Comparison of ENCODE assay signal across 8 cellular contexts in the genomic region with DNA sequence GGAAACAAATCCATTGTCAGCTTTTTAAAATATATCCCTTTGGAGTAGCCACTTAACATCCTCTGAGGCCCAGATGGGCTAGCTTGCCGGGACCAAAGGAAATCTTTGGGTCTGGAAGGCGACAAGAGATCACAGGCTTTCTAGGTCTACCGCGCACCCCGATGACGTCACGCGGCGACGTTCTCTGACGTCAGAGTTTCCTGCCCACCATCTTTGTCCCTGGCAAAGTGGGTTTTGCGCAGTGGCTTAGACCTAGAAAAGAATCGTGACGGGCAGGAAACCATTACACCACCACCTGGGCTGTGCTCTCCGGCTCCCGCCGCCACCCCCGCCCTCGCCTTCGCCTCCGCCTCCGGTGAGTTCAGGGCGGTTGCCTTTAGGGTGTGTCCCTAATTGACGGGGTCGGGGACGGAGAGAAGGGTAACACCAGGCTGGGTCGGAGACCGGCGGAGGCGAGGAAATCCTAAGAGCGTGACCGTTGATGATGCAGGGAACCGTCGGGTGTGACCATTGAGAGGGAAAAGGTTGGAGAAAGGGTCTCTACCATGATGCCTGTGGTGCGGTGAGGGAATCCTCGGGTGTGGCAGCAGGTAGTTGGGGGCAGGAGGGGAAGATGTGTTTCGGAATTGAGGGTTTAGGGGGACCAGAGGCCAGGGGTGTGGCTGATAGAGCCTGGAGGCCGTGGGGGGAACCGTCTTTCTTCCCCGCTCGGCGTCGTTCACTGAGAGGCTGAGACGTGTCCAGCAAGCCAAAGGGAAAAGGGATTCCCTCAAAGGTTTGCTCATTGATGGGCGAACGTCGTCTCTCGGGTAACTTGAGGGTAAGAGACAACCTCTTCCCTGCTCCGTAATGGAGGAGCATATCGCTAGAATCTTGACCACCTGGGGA. TPM values are rescaled to one million over a fixed set of nuclear protein-coding genes. Genes with fewer than 3 reads are reported as not detected.
DNase-seq lines count a peak whose midpoint lies in the region; ATAC-seq and TF ChIP-seq lines count a peak whose summit lies in the region.

A gene (plus strand): TSS at position 249 of the 888 bp plus-strand sequence. CDS start 6,709 bp downstream, outside the sequence.

- POLR2A ChIA-PET in BJ (lab: Charles Lee): no interaction called here
- POLR2A ChIA-PET in activated CD4-positive, alpha-beta T cell treated with anti-CD3 and anti-CD28 coated beads, Interleukin-2, amount 10 ng/mL, durations not matched to agents 7 days and 5 days (lab: Charles Lee): interaction anchor here (0.6 kb wide), 2 partner anchors 9 to 352 kb away, joined by 3 read pairs; a partner anchor contains a TSS

- CTCF ChIA-PET in BJ (lab: Yijun Ruan, JAX): interaction anchor here (0.6 to 2.0 kb wide), 4 partner anchors 9 to 347 kb away, joined by 3 to 5 read pairs (median 4); a partner anchor contains a TSS
- CTCF ChIA-PET in activated CD4-positive, alpha-beta T cell treated with anti-CD3 and anti-CD28 coated beads, Interleukin-2, amount 10 ng/mL, durations not matched to agents 7 days and 5 days (lab: Charles Lee): interaction anchor here (0.6 to 1.4 kb wide), 5 partner anchors 11 to 209 kb away, joined by 3 to 5 read pairs (median 4); no protein-coding TSS in a partner anchor

- no peaks in the 10 kb centered on the region for H3K36me3 ChIP-seq in BJ (ENCODE audit: control insufficient read depth, insufficient read depth, low read length)

- peaks cover 14% of the 10 kb centered on the region for H3K27me3 Mint-ChIP-seq in activated CD4-positive, alpha-beta T cell treated with anti-CD3 and anti-CD28 coated beads, Interleukin-2, amount 10 ng/mL, durations not matched to agents 7 days and 5 days

- ATAC-seq in HG03520 (IDR thresholded peaks at IDR 0.05; ENCODE audit: unreplicated experiment): peak; percentile 83

- peak within 1 kb of the TSS; percentile 75 for H3K4me3 ChIP-seq in BJ (ENCODE audit: low read depth, low read length)

- H3K4me3 Mint-ChIP-seq in activated CD4-positive, alpha-beta T cell treated with anti-CD3 and anti-CD28 coated beads, Interleukin-2, amount 10 ng/mL, durations not matched to agents 7 days and 5 days: peak within 1 kb of the TSS; percentile 91

- H3K27me3 ChIP-seq in BJ (ENCODE audit: control insufficient read depth, insufficient read depth, low read length): no peaks in the 10 kb centered on the region; the same call in 1 of the 2 replicates

- DNase-seq in BJ (ENCODE audit: low read depth) (peak; percentile 69), GM19240 (ENCODE audit: insufficient read length, low spot score) (peak; percentile 71), NCI-H69 (lab: John Stamatoyannopoulos, UW) (peak; percentile 98), dedifferentiated amniotic fluid mesenchymal stem cell (ENCODE audit: extremely low spot score) (peak; percentile 87), left kidney (ENCODE audit: low read depth, low spot score) (peak; percentile 98)
- DNase-seq in activated CD4-positive, alpha-beta T cell treated with anti-CD3 and anti-CD28 coated beads, Interleukin-2, amount 10 ng/mL, durations not matched to agents 7 days and 5 days: peak; percentile 96
- DNase-seq in stimulated activated CD4-positive, alpha-beta T cell treated with anti-CD3 and anti-CD28 coated beads, Interleukin-2, amount 100 ng/mL, for 24 hours: peak; percentile 97

- H3K36me3 Mint-ChIP-seq in activated CD4-positive, alpha-beta T cell treated with anti-CD3 and anti-CD28 coated beads, Interleukin-2, amount 10 ng/mL, durations not matched to agents 7 days and 5 days (ENCODE audit: low read depth): peaks cover 2% of the 10 kb centered on the region

- H3K4me1 Mint-ChIP-seq in activated CD4-positive, alpha-beta T cell treated with anti-CD3 and anti-CD28 coated beads, Interleukin-2, amount 10 ng/mL, durations not matched to agents 7 days and 5 days: peaks cover 29% of the 10 kb centered on the region

- no peak for TF ChIP-seq CTCF in BJ (IDR thresholded peaks at IDR 0.05; ENCODE audit: insufficient read depth, low read depth, low read length)

- no peaks in the 10 kb centered on the region for H3K9me3 Mint-ChIP-seq in activated CD4-positive, alpha-beta T cell treated with anti-CD3 and anti-CD28 coated beads, Interleukin-2, amount 10 ng/mL, durations not matched to agents 7 days and 5 days

- peak within 1 kb of the TSS; percentile 96 for H3K27ac Mint-ChIP-seq in activated CD4-positive, alpha-beta T cell treated with anti-CD3 and anti-CD28 coated beads, Interleukin-2, amount 10 ng/mL, durations not matched to agents 7 days and 5 days

RNA-seq across cellular contexts. Expression of the gene that starts here (rescaled TPM):
- polyA plus RNA-seq in BJ (2011; rRNA removed): 122 and 151 TPM in 2 replicates
- 112 and 128 TPM in 2 replicates for polyA minus RNA-seq in BJ (2011; rRNA and poly(A)+ RNA removed)
- total RNA-seq in activated CD4-positive, alpha-beta T cell treated with anti-CD3 and anti-CD28 coated beads, Interleukin-2, amount 10 ng/mL, durations not matched to agents 7 days and 5 days: 100 to 1,000 TPM; 180 to 185 TPM

Comparison
In these comparisons a context has a peak if more than half of its experiments do, and no peak if none do; other contexts are left out.
1. Peak in every context shown above with its lines: DNase-seq, ATAC-seq and H3K4me3 ChIP-seq.